In genomic region chr2:191831410-191831994, GRCh38 we compare ENCODE assay signal across 26 cellular contexts. TPM values are rescaled to one million over a fixed set of nuclear protein-coding genes. Genes with fewer than 3 reads are reported as not detected.
DNase-seq lines count a peak whose midpoint lies in the region; ATAC-seq, FAIRE-seq and TF ChIP-seq lines count a peak whose summit lies in the region.
"Had no signal": no experiment of that assay in that cellular context is flagged by ENCODE, and none has a peak within 500 bp of the region (broad histone marks: within the 10 kb centered on the region; RNA-seq: fewer than 3 reads in every experiment).

No MANE protein-coding gene starts in this region.

- H3K4me3 ChIP-seq in H1 (ENCODE audit: extremely low read depth in 1 of 4, insufficient read depth in 2 of 4, low read depth in 3 of 4, low read length in 4 of 4) (0 out of 8 replicates have a peak overlapping the region, but pooled peaks of 1 of the 4 experiments have one; percentile 25), neuronal stem cell (ENCODE audit: low read length in 2 of 2) (no peak overlapping the region), MM.1S (ENCODE audit: low read length) (no peak overlapping the region)
- H3K4me3 ChIP-seq: left ventricle myocardium inferior, skin epidermis, uterus had no signal

- H2BK5ac ChIP-seq in H1 (ENCODE audit: low read depth, low read length) (no peak overlapping the region), neuronal stem cell (ENCODE audit: low read length) (no peak overlapping the region)

- H3K18ac ChIP-seq in H1 (ENCODE audit: extremely low read depth, low read length) (no peak overlapping the region; the same call in 1 of the 2 replicates), neuronal stem cell (ENCODE audit: low read length) (no peak overlapping the region)

- no peak overlapping the region for H3K56ac ChIP-seq in H1 (replicated peaks; ENCODE audit: insufficient read length, low read depth, low read length)

- H2BK15ac ChIP-seq in H1 (ENCODE audit: low read length) (no peak overlapping the region), neuronal stem cell (ENCODE audit: low read length) (no peak overlapping the region)

- H3K36me3 ChIP-seq in H1 (ENCODE audit: control insufficient read depth in 2 of 4, insufficient read depth in 4 of 4, low read length in 3 of 4): no peaks in the 10 kb centered on the region; a peak in 1 of 8 replicates
- H3K36me3 ChIP-seq in neuronal stem cell (replicated peaks in 1 of 2; ENCODE audit: control insufficient read depth in 2 of 2, insufficient read depth in 2 of 2, low read length in 2 of 2): no peaks in the 10 kb centered on the region
- H3K36me3 ChIP-seq in MM.1S (replicated peaks; ENCODE audit: insufficient read depth, low read length): no peaks in the 10 kb centered on the region
- H3K36me3 ChIP-seq: uterus had no signal

- TF ChIP-seq CTCF in H1 (IDR thresholded peaks at IDR 0.05; ENCODE audit: control extremely low read depth in 1 of 3, insufficient read depth in 1 of 3, low read depth in 1 of 3, low read length in 3 of 3) (no peak), MM.1S (IDR thresholded peaks at IDR 0.05; ENCODE audit: low read length) (no peak)

- POLR2A ChIA-PET in H1 (lab: Charles Lee; ENCODE audit: partially characterized antibody): no interaction called here

- no peaks in the 10 kb centered on the region for H3K9me3 ChIP-seq in H1 (ENCODE audit: insufficient read depth in 2 of 2, low read depth in 1 of 2, low read length in 1 of 2)
- H3K9me3 ChIP-seq in neuronal stem cell (replicated peaks in 1 of 2; ENCODE audit: control insufficient read depth in 2 of 2, insufficient read depth in 1 of 2, low read depth in 1 of 2, low read length in 2 of 2): no peaks in the 10 kb centered on the region
- H3K9me3 ChIP-seq in MM.1S (replicated peaks; ENCODE audit: insufficient read depth, low read length): no peaks in the 10 kb centered on the region
- H3K9me3 ChIP-seq: left ventricle myocardium inferior, uterus had no signal

- FAIRE-seq in H1 (lab: Jason Lieb, UNC): peak; percentile 36

- no peak overlapping the region for H3K14ac ChIP-seq in H1 (ENCODE audit: insufficient read length)
- H3K14ac ChIP-seq in neuronal stem cell (ENCODE audit: low read length): no peak overlapping the region

- H3K27me3 ChIP-seq in H1 (replicated peaks in 1 of 4; ENCODE audit: control insufficient read depth in 3 of 4, extremely low read depth in 1 of 4, insufficient read depth in 3 of 4, low read length in 3 of 4) (no peaks in the 10 kb centered on the region), neuronal stem cell (ENCODE audit: control insufficient read depth in 3 of 3, insufficient read depth in 3 of 3, low read depth in 1 of 3, low read length in 3 of 3) (peaks cover 0 to 2% (median 0%) of the 10 kb centered on the region in 3 experiments), MM.1S (replicated peaks; ENCODE audit: insufficient read depth, low read length) (no peaks in the 10 kb centered on the region)
- H3K27me3 ChIP-seq: uterus had no signal

- DNase-seq in KBM-7 (peak; percentile 35), OCI-M1 (lab: John Stamatoyannopoulos, UW) (peak; percentile 68), H1 (ENCODE audit: low read depth in 1 of 2, low spot score in 2 of 2) (no peak), neuronal stem cell (ENCODE audit: low spot score) (no peak), AG08395 (ENCODE audit: low spot score) (no peak), MM.1S (no peak)
- DNase-seq: activated CD4-positive, alpha-beta T cell treated with anti-CD3 and anti-CD28 coated beads for 1 hour; activated naive CD4-positive, alpha-beta T cell treated with Interleukin-2 at 50 U/mL for 16 hours; activated T-cell treated with anti-CD3 and anti-CD28 coated beads, Interleukin-2, amount 50 U/mL, for 4 hours; amygdala; CD4-positive, alpha-beta T cell; DMS153; HCEC 1CT; head of caudate nucleus; left ventricle myocardium inferior; NCI-H1092 treated with DMSO at 0.1 percent for 48 hours; NCI-H510A treated with DMSO at 0.1 percent for 48 hours; RPMI8226; stimulated activated naive B cell treated with anti-CD40 and anti-IgM and Interleukin-4, amounts not matched to agents 10 μg/mL and 1 μg/mL and 100 μg/mL, for 72 hours; T-helper 9 cell; uterus had no signal

- H3K27ac ChIP-seq in H1 (ENCODE audit: low read depth, low read length) (no peak overlapping the region), neuronal stem cell (replicated peaks; ENCODE audit: low read length) (no peak overlapping the region), MM.1S (ENCODE audit: low read length) (no peak overlapping the region)
- H3K27ac ChIP-seq: KMS-11, skin epidermis, uterus had no signal

- H2AK5ac ChIP-seq in H1 (ENCODE audit: low read depth, low read length) (no peak overlapping the region), neuronal stem cell (ENCODE audit: low read depth, low read length) (no peak overlapping the region)

- H3K4me2 ChIP-seq in H1 (ENCODE audit: insufficient read depth in 1 of 2, low read depth in 2 of 2, low read length in 2 of 2) (peak overlapping the region; percentile 31 to 46; a peak in 1 of 4 replicates), neuronal stem cell (ENCODE audit: insufficient read depth, low read length, poor library complexity, severe bottlenecking) (no peak overlapping the region), MM.1S (ENCODE audit: low read depth, low read length) (no peak overlapping the region)
- H3K4me2 ChIP-seq: KMS-11 had no signal

- H4K91ac ChIP-seq in H1 (replicated peaks; ENCODE audit: insufficient read length, low read length) (no peak overlapping the region), neuronal stem cell (ENCODE audit: low read depth, low read length, poor library complexity) (no peak overlapping the region)

- H2BK120ac ChIP-seq in H1 (replicated peaks; ENCODE audit: low read depth, low read length): no peak overlapping the region
- no peak overlapping the region for H2BK120ac ChIP-seq in neuronal stem cell (ENCODE audit: low read depth, low read length)

- no peak overlapping the region for H3K4ac ChIP-seq in H1 (replicated peaks; ENCODE audit: insufficient read length, low read depth, low read length)
- H3K4ac ChIP-seq in neuronal stem cell (ENCODE audit: low read length): no peak overlapping the region

- no peaks in the 10 kb centered on the region; the same call in 1 of the 2 replicates for H3K9me2 ChIP-seq in MM.1S (replicated peaks; ENCODE audit: insufficient read depth, low read length)

- H3K23ac ChIP-seq in H1 (ENCODE audit: insufficient read length) (no peak overlapping the region), neuronal stem cell (ENCODE audit: low read depth, low read length, poor library complexity) (no peak overlapping the region)

- no peak overlapping the region for H2BK20ac ChIP-seq in H1 (ENCODE audit: low read length)

- H3K23me2 ChIP-seq in H1 (ENCODE audit: low read depth, low read length): no peaks in the 10 kb centered on the region

- no peak for TF ChIP-seq POLR2A in H1 (IDR thresholded peaks at IDR 0.05; ENCODE audit: control extremely low read depth in 1 of 2, low read depth in 2 of 2, low read length in 2 of 2)

- no peak for TF ChIP-seq EP300 in H1 (IDR thresholded peaks at IDR 0.05; ENCODE audit: borderline replicate concordance in 1 of 2, low read depth in 2 of 2, low read length in 2 of 2)

- H3K9ac ChIP-seq in H1 (replicated peaks in 1 of 4; ENCODE audit: extremely low read depth in 1 of 4, low read depth in 3 of 4, low read length in 3 of 4) (no peak overlapping the region), neuronal stem cell (ENCODE audit: low read depth, low read length, poor library complexity) (no peak overlapping the region), MM.1S (ENCODE audit: low read length) (no peak overlapping the region)
- H3K9ac ChIP-seq: KMS-11 had no signal

- H4K20me1 ChIP-seq in H1 (replicated peaks in 1 of 2; ENCODE audit: control insufficient read depth in 1 of 2, insufficient read depth in 2 of 2, low read length in 2 of 2) (no peaks in the 10 kb centered on the region), MM.1S (ENCODE audit: insufficient read depth, low read length) (no peaks in the 10 kb centered on the region)

- ATAC-seq in HG02870 (IDR thresholded peaks at IDR 0.05; ENCODE audit: unreplicated experiment): no peak
- ATAC-seq: activated T-cell treated with anti-CD3 and anti-CD28 coated beads, Interleukin-2, amount 50 U/mL, for 4 hours; stimulated activated naive B cell treated with anti-CD40 and anti-IgM and Interleukin-4, amounts not matched to agents 10 μg/mL and 1 μg/mL and 100 μg/mL, for 72 hours had no signal

- H3K79me2 ChIP-seq in H1 (ENCODE audit: control insufficient read depth in 1 of 2, insufficient read depth in 2 of 2, low read length in 2 of 2) (no peaks in the 10 kb centered on the region), MM.1S (ENCODE audit: low read length) (no peaks in the 10 kb centered on the region)

- H2AFZ ChIP-seq in H1 (ENCODE audit: low read length): 0 out of 2 replicates have a peak overlapping the region, but pooled peaks have one; percentile 36
- peak overlapping the region; percentile 62 for H2AFZ ChIP-seq in neuronal stem cell (ENCODE audit: low read length)
- no peak overlapping the region for H2AFZ ChIP-seq in MM.1S (ENCODE audit: low read length)

- no peak overlapping the region for H4K5ac ChIP-seq in H1 (ENCODE audit: insufficient read length, low read depth, low read length)

- no peak overlapping the region for H4K8ac ChIP-seq in H1 (ENCODE audit: extremely low read depth, insufficient read depth, low read length)
- H4K8ac ChIP-seq in neuronal stem cell (ENCODE audit: low read depth, low read length): no peak overlapping the region

- H3K4me1 ChIP-seq in H1 (replicated peaks in 1 of 4; ENCODE audit: control insufficient read depth in 3 of 4, insufficient read depth in 4 of 4, low read length in 3 of 4): peaks cover 0 to 11% (median 10%) of the 10 kb centered on the region in 4 experiments; a peak in 3 of 7 replicates
- H3K4me1 ChIP-seq in neuronal stem cell (ENCODE audit: control insufficient read depth in 2 of 2, insufficient read depth in 1 of 2, low read depth in 1 of 2, low read length in 2 of 2): peaks cover 5 to 22% of the 10 kb centered on the region in 2 donors
- H3K4me1 ChIP-seq in MM.1S (ENCODE audit: low read length): no peaks in the 10 kb centered on the region
- H3K4me1 ChIP-seq: uterus had no signal

- CTCF ChIA-PET in H1 (lab: Charles Lee; ENCODE audit: partially characterized antibody): interaction anchor here (0.6 to 6.4 kb wide), 7 partner anchors 9 to 331 kb away, joined by 3 to 37 read pairs (median 5); no protein-coding TSS in a partner anchor

- TF ChIP-seq RAD21 in H1 (IDR thresholded peaks at IDR 0.05 in 1 of 2, conservative IDR thresholded peaks at IDR 0.05 in 1 of 2; ENCODE audit: low read depth in 2 of 2, low read length in 2 of 2): no peak

- H2BK12ac ChIP-seq in H1 (ENCODE audit: low read depth, low read length) (no peak overlapping the region), neuronal stem cell (ENCODE audit: low read length) (no peak overlapping the region)

- no peaks in the 10 kb centered on the region for H3K79me1 ChIP-seq in H1 (ENCODE audit: low read depth, low read length)
- H3K79me1 ChIP-seq in neuronal stem cell (ENCODE audit: low read depth, low read length): no peaks in the 10 kb centered on the region

- H3F3A ChIP-seq in MM.1S (ENCODE audit: insufficient read depth, low read length): no peaks in the 10 kb centered on the region

- in situ Hi-C loops in KBM-7 (cut with MboI; ENCODE audit: low pct_unique_long_range_greater_than_20kb, low sequenced_read_pairs): no loop called here

- WGBS in H1 (ENCODE audit: extremely low coverage in 1 of 2, insufficient coverage in 1 of 2, insufficient read length in 1 of 2, insufficient replicate concordance in 2 of 2, low coverage in 1 of 2, low lambda C conversion rate in 2 of 2, missing lambda C conversion rate in 1 of 2), 2 experiments: 82% methylated on average over 1 of the region's 1 CpG; no CpG with 5 or more reads in 1 of the 2 experiments
- WGBS in neuronal stem cell (ENCODE audit: extremely low coverage in 2 of 2, insufficient read length in 2 of 2, insufficient replicate concordance in 1 of 2), 2 donors: no CpG with 5 or more reads among the region's 1 CpG

RNA-seq across cellular contexts. Expression of gene CAVIN2, which starts 15.4 kb away (rescaled TPM):
- not detected in 2 replicates for total RNA-seq in H1 (2021; fragmentation: NEBNext Ultra II Directional; extraction: Animal tissue kit (Norgen Biotek cat#: 25700))
- 0.03 TPM in 2 replicates for polyA plus RNA-seq in H1 (2011; rRNA removed)
- not detected for polyA plus RNA-seq in H1 (2011; cell fraction: cytosol; rRNA removed)
- polyA plus RNA-seq in H1 (2011; cell fraction: nucleus; rRNA removed): not detected
- 0.07 TPM in 1 of 4 replicates, not detected in the others for polyA plus RNA-seq in H1 (2012, experiment 1 of 2)
- not detected for polyA plus RNA-seq in H1 (2012, experiment 2 of 2)
- 0.02 TPM for polyA plus RNA-seq in H1 (2013, experiment 1 of 2)
- polyA plus RNA-seq in H1 (2013, experiment 2 of 2): 0.02 TPM
- polyA minus RNA-seq in H1 (2011; rRNA and poly(A)+ RNA removed): 0.13 TPM in 1 of 2 replicates, not detected in the other
- not detected for polyA minus RNA-seq in H1 (2011; cell fraction: cytosol; rRNA and poly(A)+ RNA removed)
- polyA minus RNA-seq in H1 (2011; cell fraction: nucleus; rRNA and poly(A)+ RNA removed): not detected
- not detected for polyA plus RNA-seq in neuronal stem cell (2013, experiment 1 of 2)
- not detected for polyA plus RNA-seq in neuronal stem cell (2013, experiment 2 of 2)
- total RNA-seq: activated CD8-positive, alpha-beta memory T cell treated with anti-CD3 and anti-CD28 coated beads for 36 hours; neural crest cell had no signal

Comparison
In these comparisons a context has a peak if more than half of its experiments do, and no peak if none do; other contexts are left out.
1. DNase-seq: peak in KBM-7 (single experiment) and OCI-M1 (single experiment); none in H1 (0 of 2), neuronal stem cell (single experiment), AG08395 (single experiment) and MM.1S (single experiment).
2. H3K4me2 ChIP-seq: peak in H1 (2 of 2); none in neuronal stem cell (single experiment) and MM.1S (single experiment).